Comparison of ENCODE assay signal across 8 cellular contexts in the genomic region with DNA sequence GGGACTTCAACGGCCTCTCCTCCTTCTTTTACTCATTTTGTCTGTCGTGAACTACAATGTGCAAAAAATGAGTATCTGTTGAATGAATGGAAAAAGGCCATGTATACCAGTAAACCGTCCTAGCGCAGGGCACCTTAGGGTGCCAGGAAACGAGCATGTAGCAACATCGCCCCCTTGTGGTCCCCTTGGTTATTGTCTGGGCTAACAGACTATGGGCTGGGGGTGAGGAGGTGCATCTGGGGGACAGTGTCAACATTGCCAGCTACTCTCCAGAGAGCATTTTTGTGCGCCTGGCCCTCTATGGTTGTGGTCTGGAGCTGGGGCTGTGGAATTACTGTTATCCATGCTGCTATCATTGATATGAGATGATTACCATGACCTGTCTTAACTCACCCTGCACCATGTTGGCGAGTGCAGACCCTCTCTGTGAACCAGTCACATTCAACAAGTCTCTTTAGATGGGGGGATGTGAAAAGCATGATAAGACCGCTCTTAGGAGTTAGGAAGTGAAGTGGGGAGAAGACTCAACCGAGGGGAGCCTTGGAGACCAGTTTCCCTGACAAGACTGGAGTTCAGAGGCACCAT. TPM values are rescaled to one million over a fixed set of nuclear protein-coding genes. Genes with fewer than 3 reads are reported as not detected.
DNase-seq lines count a peak whose midpoint lies in the region; TF ChIP-seq lines count a peak whose summit lies in the region.

No MANE protein-coding gene starts in this region.

- H3K4me3 ChIP-seq in BE2C (ENCODE audit: low read depth, low read length) (no peak overlapping the region), OCI-LY1 (ENCODE audit: low read depth, low read length, poor library complexity, severe bottlenecking) (no peak overlapping the region), fibroblast of mammary gland (ENCODE audit: control insufficient read depth, low read depth, low read length) (no peak overlapping the region), tibial artery (no peak overlapping the region)

- H4K20me1 ChIP-seq in OCI-LY1 (ENCODE audit: insufficient read depth, low read length): no peaks in the 10 kb centered on the region

- H3K79me2 ChIP-seq in OCI-LY1 (ENCODE audit: insufficient read depth, low read length): no peaks in the 10 kb centered on the region

- CTCF ChIA-PET in HEK293T (lab: Yijun Ruan, JAX): interaction anchor here (1.2 kb wide), 1 partner anchor 46 kb away, joined by 3 read pairs; no protein-coding TSS in a partner anchor

- H3K4me2 ChIP-seq in OCI-LY1 (ENCODE audit: low read length): no peak overlapping the region

- no peaks in the 10 kb centered on the region for H3F3A ChIP-seq in OCI-LY1 (ENCODE audit: insufficient read depth, low read length)

- no peaks in the 10 kb centered on the region for H3K36me3 ChIP-seq in BE2C
- peaks cover 5% of the 10 kb centered on the region; the same call in 1 of the 2 replicates for H3K36me3 ChIP-seq in OCI-LY1 (ENCODE audit: insufficient read depth, low read length)
- peaks cover 53 to 89% (median 65%) of the 10 kb centered on the region in 3 donors for H3K36me3 ChIP-seq in tibial artery

- TF ChIP-seq CTCF in BE2C (IDR thresholded peaks at IDR 0.05; ENCODE audit: low read depth, low read length) (peak; percentile 94), OCI-LY1 (IDR thresholded peaks at IDR 0.05; ENCODE audit: low read length) (peak; percentile 96), fibroblast of mammary gland (conservative IDR thresholded peaks at IDR 0.05; ENCODE audit: control insufficient read depth, insufficient read depth, low read depth, low read length) (peak; percentile 83), tibial artery (IDR thresholded peaks at IDR 0.05) (peak; percentile 70 to 71)

- intact Hi-C loops in tibial artery (cut with DNase I; ENCODE audit: low total_unique reads): loop anchor here (5.0 kb wide), 1 partner anchor 46 kb away; no protein-coding TSS in a partner anchor

- no peak overlapping the region for H3K9ac ChIP-seq in OCI-LY1 (ENCODE audit: low read length)

- H3K4me1 ChIP-seq in BE2C: no peaks in the 10 kb centered on the region
- no peaks in the 10 kb centered on the region for H3K4me1 ChIP-seq in OCI-LY1 (ENCODE audit: insufficient read depth, low read length, severe bottlenecking)
- no peaks in the 10 kb centered on the region for H3K4me1 ChIP-seq in tibial artery

- DNase-seq in BE2C: peak; percentile 79
- peak; percentile 72 for DNase-seq in HEK293T (ENCODE audit: extremely low spot score)
- peak; percentile 76 for DNase-seq in activated T-cell treated with anti-CD3 and anti-CD28 coated beads for 1 hour (ENCODE audit: low read depth)
- peak; percentile 57 for DNase-seq in fibroblast of mammary gland (ENCODE audit: low read depth)
- DNase-seq in nucleus accumbens (lab: John Stamatoyannopoulos, UW): peak in 34 of 56 donors; percentile 2 to 75 (median 24)
- DNase-seq in tibial artery: peak in 1 of 2 donors; percentile 54
- DNase-seq in amniotic stem cell (lab: John Stamatoyannopoulos, UW): no peak

- no peaks in the 10 kb centered on the region for H3K9me2 ChIP-seq in OCI-LY1 (ENCODE audit: low read depth, low read length)

- H3K27ac ChIP-seq in OCI-LY1 (ENCODE audit: low read depth, low read length, poor library complexity, severe bottlenecking) (no peak overlapping the region), tibial artery (no peak overlapping the region)

- no peaks in the 10 kb centered on the region for H3K27me3 ChIP-seq in BE2C
- no peaks in the 10 kb centered on the region for H3K27me3 ChIP-seq in OCI-LY1 (ENCODE audit: insufficient read depth, low read length)
- H3K27me3 ChIP-seq in tibial artery: no peaks in the 10 kb centered on the region

- no peak overlapping the region for H2AFZ ChIP-seq in OCI-LY1 (ENCODE audit: low read length)

- no peaks in the 10 kb centered on the region for H3K9me3 ChIP-seq in BE2C
- H3K9me3 ChIP-seq in OCI-LY1 (ENCODE audit: low read length): no peaks in the 10 kb centered on the region
- no peaks in the 10 kb centered on the region for H3K9me3 ChIP-seq in tibial artery

- POLR2A ChIA-PET in HEK293T (lab: Yijun Ruan, JAX): no interaction called here

TF ChIP-seq in HEK293T, 16 proteins besides CTCF, POLR2A, EP300 and RAD21:
- TF ChIP-seq LEF1 (IDR thresholded peaks at IDR 0.05; ENCODE audit: borderline replicate concordance) (no peak), HDGF (IDR thresholded peaks at IDR 0.05; ENCODE audit: borderline replicate concordance) (no peak), ZNF384 (IDR thresholded peaks at IDR 0.05) (no peak), FOXA1 (IDR thresholded peaks at IDR 0.05) (no peak), L3MBTL2 (conservative IDR thresholded peaks at IDR 0.05) (no peak), CTBP1 (IDR thresholded peaks at IDR 0.05; ENCODE audit: borderline replicate concordance) (no peak)
- TF ChIP-seq, protein P1, sequence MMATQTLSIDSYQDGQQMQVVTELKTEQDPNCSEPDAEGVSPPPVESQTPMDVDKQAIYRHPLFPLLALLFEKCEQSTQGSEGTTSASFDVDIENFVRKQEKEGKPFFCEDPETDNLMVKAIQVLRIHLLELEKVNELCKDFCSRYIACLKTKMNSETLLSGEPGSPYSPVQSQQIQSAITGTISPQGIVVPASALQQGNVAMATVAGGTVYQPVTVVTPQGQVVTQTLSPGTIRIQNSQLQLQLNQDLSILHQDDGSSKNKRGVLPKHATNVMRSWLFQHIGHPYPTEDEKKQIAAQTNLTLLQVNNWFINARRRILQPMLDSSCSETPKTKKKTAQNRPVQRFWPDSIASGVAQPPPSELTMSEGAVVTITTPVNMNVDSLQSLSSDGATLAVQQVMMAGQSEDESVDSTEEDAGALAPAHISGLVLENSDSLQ (IDR thresholded peaks at IDR 0.05): no peak
TF ChIP-seq in HEK293T: peak in this region for 0.

RNA-seq across cellular contexts. Expression of gene SIGLEC11, which starts 22.8 kb away (rescaled TPM):
- polyA plus RNA-seq in BE2C (2012; ENCODE audit: insufficient read depth, insufficient read length, low read depth): 0.17 TPM

RNA-seq across cellular contexts. Expression of gene VRK3, which starts 41.4 kb away (rescaled TPM):
- 19.7 TPM for polyA plus RNA-seq in BE2C (2012; ENCODE audit: insufficient read depth, insufficient read length, low read depth)

RNA-seq across cellular contexts. Expression of gene ZNF473, which starts 42.1 kb away (rescaled TPM):
- 30.3 TPM for polyA plus RNA-seq in BE2C (2012; ENCODE audit: insufficient read depth, insufficient read length, low read depth)

RNA-seq across cellular contexts. Expression of gene NUP62, which starts 54.4 kb away (rescaled TPM):
- 110 TPM for polyA plus RNA-seq in BE2C (2012; ENCODE audit: insufficient read depth, insufficient read length, low read depth)

RNA-seq across cellular contexts. Expression of gene ATF5, which starts 54.7 kb away (rescaled TPM):
- polyA plus RNA-seq in BE2C (2012; ENCODE audit: insufficient read depth, insufficient read length, low read depth): 546 TPM
